Comparison of ENCODE assay signal across 14 cellular contexts in genomic region chr15:64566629-64567427, GRCh38.
DNase-seq lines count a peak whose midpoint lies in the region; ATAC-seq, FAIRE-seq and TF ChIP-seq lines count a peak whose summit lies in the region.
"Had no signal": no experiment of that assay in that cellular context is flagged by ENCODE, and none has a peak within 500 bp of the region (broad histone marks: within the 10 kb centered on the region; RNA-seq: fewer than 3 reads in every experiment).

No MANE protein-coding gene starts in this region.

- ATAC-seq in CD8-positive, alpha-beta T cell = no peak
- peak; percentile 94 for ATAC-seq in left colon
- ATAC-seq in omental fat pad (ENCODE audit: low FRiP score) = no peak
- ATAC-seq in GM19463 (IDR thresholded peaks at IDR 0.05; ENCODE audit: unreplicated experiment) = no peak
- ATAC-seq: body of pancreas; stimulated activated naive CD8-positive, alpha-beta T cell treated with anti-CD3 and anti-CD28 coated beads, Interleukin-15, Interleukin-2, amounts not matched to agents 100 U/mL and 50 U/mL, for 24 hours had no signal

- H3K4me3 Mint-ChIP-seq in CD8-positive, alpha-beta T cell = no peak overlapping the region
- H3K4me3 Mint-ChIP-seq: mesothelial cell of epicardium had no signal

- no peaks in the 10 kb centered on the region for H3K9me3 Mint-ChIP-seq in CD8-positive, alpha-beta T cell
- H3K9me3 Mint-ChIP-seq: mesothelial cell of epicardium had no signal

- H3K27ac Mint-ChIP-seq in CD8-positive, alpha-beta T cell = peak overlapping the region; percentile 64
- H3K27ac Mint-ChIP-seq: mesothelial cell of epicardium had no signal

- TF ChIP-seq POLR2A in H54 (IDR thresholded peaks at IDR 0.05; ENCODE audit: low read depth, low read length) = no peak

- no peak for FAIRE-seq in HTR-8/SVneo (lab: Jason Lieb, UNC)
- FAIRE-seq in RCC 7860 (lab: Jason Lieb, UNC) = peak; percentile 28
- no peak for FAIRE-seq in H54 (lab: Jason Lieb, UNC)

- peaks cover 25% of the 10 kb centered on the region for H3K36me3 Mint-ChIP-seq in CD8-positive, alpha-beta T cell

- H3K9me3 ChIP-seq in CD8-positive, alpha-beta T cell (ENCODE audit: low read length) = no peaks in the 10 kb centered on the region
- H3K9me3 ChIP-seq: body of pancreas, spleen had no signal

- H3K4me3 ChIP-seq in CD8-positive, alpha-beta T cell (ENCODE audit: low read depth, low read length) = no peak overlapping the region
- H3K4me3 ChIP-seq: body of pancreas, spleen had no signal

- H3K4me1 Mint-ChIP-seq in CD8-positive, alpha-beta T cell (ENCODE audit: low read depth) = peaks cover 68% of the 10 kb centered on the region

- H3K4me1 ChIP-seq in CD8-positive, alpha-beta T cell (ENCODE audit: insufficient read depth, low read length) = peaks cover 44% of the 10 kb centered on the region

- CTCF ChIA-PET in CD8-positive, alpha-beta T cell (lab: Charles Lee) = interaction anchor here (0.7 to 0.9 kb wide), 2 partner anchors 16 to 156 kb away, joined by 3 to 4 read pairs; no protein-coding TSS in a partner anchor

- no peaks in the 10 kb centered on the region for H3K36me3 ChIP-seq in CD8-positive, alpha-beta T cell (ENCODE audit: insufficient read depth, low read length)

- POLR2A ChIA-PET in CD8-positive, alpha-beta T cell (lab: Charles Lee) = interaction anchor here (1.4 to 1.5 kb wide), 2 partner anchors 85 to 87 kb away, joined by 3 read pairs; no protein-coding TSS in a partner anchor

- H3K27me3 Mint-ChIP-seq in CD8-positive, alpha-beta T cell (ENCODE audit: low read depth) = no peaks in the 10 kb centered on the region

- no peak overlapping the region for H3K27ac ChIP-seq in CD8-positive, alpha-beta T cell (ENCODE audit: low read depth, low read length)
- H3K27ac ChIP-seq: body of pancreas, RWPE1 had no signal

- no peaks in the 10 kb centered on the region for H3K27me3 ChIP-seq in CD8-positive, alpha-beta T cell (ENCODE audit: insufficient read depth, low read length)
- H3K27me3 ChIP-seq: body of pancreas, spleen had no signal

- TF ChIP-seq CTCF in CD8-positive, alpha-beta T cell (IDR thresholded peaks at IDR 0.05) = no peak
- TF ChIP-seq CTCF in omental fat pad (IDR thresholded peaks at IDR 0.05) = no peak

- DNase-seq in CD8-positive, alpha-beta T cell = no peak
- DNase-seq in HTR-8/SVneo (ENCODE audit: insufficient read length, low spot score) (peak; percentile 8), RCC 7860 (ENCODE audit: low spot score) (peak; percentile 20), left colon (no peak), NCI-H748 (lab: John Stamatoyannopoulos, UW; ENCODE audit: unreplicated experiment) (no peak), H54 (ENCODE audit: insufficient read length, low spot score) (no peak), omental fat pad (ENCODE audit: low spot score) (no peak)
- DNase-seq: activated CD8-positive, alpha-beta memory T cell treated with anti-CD3 and anti-CD28 coated beads for 24 hours; body of pancreas; spleen; stimulated activated naive CD8-positive, alpha-beta T cell treated with anti-CD3 and anti-CD28 coated beads, Interleukin-15, Interleukin-2, amounts not matched to agents 100 U/mL and 50 U/mL, for 24 hours had no signal

- intact Hi-C loops in CD8-positive, alpha-beta T cell (cut with DNase I, micrococcal nuclease) = loop anchor here in 1 of 2 experiments (5.0 kb wide), 1 partner anchor 35 kb away; no protein-coding TSS in a partner anchor
- intact Hi-C loops in left colon (cut with DNase I, micrococcal nuclease) = loop anchor here in 1 of 2 donors (5.0 kb wide), 1 partner anchor 55 kb away; no protein-coding TSS in a partner anchor

Comparison
In these comparisons a context has a peak if more than half of its experiments do, and no peak if none do; other contexts are left out.
1. DNase-seq: peak in HTR-8/SVneo (single experiment) and RCC 7860 (single experiment); none in CD8-positive, alpha-beta T cell (0 of 7), left colon (0 of 2), NCI-H748 (single experiment), H54 (single experiment) and omental fat pad (single experiment).